31 cellular contexts compared by ENCODE assay signal in genomic region chr1:169958987-169959386, GRCh38.
"Had no signal": no experiment of that assay in that cellular context is flagged by ENCODE, and none has a peak within 500 bp of the region (broad histone marks: within the 10 kb centered on the region; RNA-seq: fewer than 3 reads in every experiment).

No MANE protein-coding gene starts in this region.

- H3K9me3 ChIP-seq: body of pancreas, esophagus squamous epithelium, gastroesophageal sphincter had no signal

- H3K4me3 Mint-ChIP-seq: activated CD4-positive, alpha-beta memory T cell treated with anti-CD3 and anti-CD28 coated beads for 36 hours; activated CD4-positive, alpha-beta T cell treated with anti-CD3 and anti-CD28 coated beads for 36 hours; activated CD4-positive, alpha-beta T cell treated with anti-CD3 and anti-CD28 coated beads, Interleukin-2, amount 10 ng/mL, durations not matched to agents 24 days and 14 days; activated CD8-positive, alpha-beta memory T cell treated with anti-CD3 and anti-CD28 coated beads, Interleukin-2, amount 10 ng/mL, durations not matched to agents 7 days and 5 days; activated CD8-positive, alpha-beta T cell treated with anti-CD3 and anti-CD28 coated beads, Interleukin-2, amount 10 ng/mL, durations not matched to agents 7 days and 5 days; activated naive CD4-positive, alpha-beta T cell treated with anti-CD3 and anti-CD28 coated beads for 36 hours; activated naive CD4-positive, alpha-beta T cell treated with anti-CD3 and anti-CD28 coated beads, Interleukin-2, amount 50 U/mL, for 24 hours; activated naive CD8-positive, alpha-beta T cell treated with anti-CD3 and anti-CD28 coated beads for 36 hours; activated naive CD8-positive, alpha-beta T cell treated with anti-CD3 and anti-CD28 coated beads, Interleukin-2, amount 50 U/mL, for 24 hours; activated T-helper 1 cell treated with anti-CD3 and anti-CD28 coated beads, Interleukin-12 subunit alpha, Interleukin-12 subunit beta, Interleukin-2, Interleukin-4 antibody, amounts not matched to agents 30 ng/mL and 10 ng/mL and 1 ng/mL, durations not matched to agents 14 hours and 24 hours and 36 hours; effector memory CD8-positive, alpha-beta T cell had no signal

- ATAC-seq: activated CD4-positive, alpha-beta T cell treated with anti-CD3 and anti-CD28 coated beads for 36 hours; activated CD8-positive, alpha-beta memory T cell treated with anti-CD3 and anti-CD28 coated beads, Interleukin-2, amount 10 ng/mL, durations not matched to agents 7 days and 5 days; activated CD8-positive, alpha-beta T cell treated with anti-CD3 and anti-CD28 coated beads, Interleukin-2, amount 10 ng/mL, durations not matched to agents 7 days and 5 days; activated naive CD8-positive, alpha-beta T cell treated with anti-CD3 and anti-CD28 coated beads, Interleukin-2, amount 50 U/mL, for 24 hours; body of pancreas; effector memory CD8-positive, alpha-beta T cell; gastroesophageal sphincter had no signal

- DNase-seq: activated CD4-positive, alpha-beta memory T cell treated with anti-CD3 and anti-CD28 coated beads for 36 hours; activated CD4-positive, alpha-beta T cell treated with anti-CD3 and anti-CD28 coated beads for 36 hours; activated CD4-positive, alpha-beta T cell treated with anti-CD3 and anti-CD28 coated beads, Interleukin-2, amount 10 ng/mL, durations not matched to agents 24 days and 14 days; activated CD4-positive, CD25-positive, alpha-beta regulatory T cell; activated CD4-positive, CD25-positive, alpha-beta regulatory T cell treated with anti-CD3 and anti-CD28 coated beads, Interleukin-2, amount 50 U/mL, for 72 hours; activated CD8-positive, alpha-beta memory T cell treated with anti-CD3 and anti-CD28 coated beads, Interleukin-2, amount 10 ng/mL, durations not matched to agents 7 days and 5 days; activated CD8-positive, alpha-beta memory T cell treated with anti-CD3 and anti-CD28 coated beads, Interleukin-2, amount 50 U/mL, for 4 hours; activated CD8-positive, alpha-beta T cell treated with anti-CD3 and anti-CD28 coated beads, Interleukin-2, amount 10 ng/mL, durations not matched to agents 7 days and 5 days; activated effector memory CD4-positive, alpha-beta T cell treated with anti-CD3 and anti-CD28 coated beads, Interleukin-2, amount 50 U/mL, for 16 hours; activated naive CD4-positive, alpha-beta T cell treated with anti-CD3 and anti-CD28 coated beads for 36 hours; activated naive CD8-positive, alpha-beta T cell treated with anti-CD3 and anti-CD28 coated beads for 36 hours; activated naive CD8-positive, alpha-beta T cell treated with anti-CD3 and anti-CD28 coated beads, Interleukin-2, amount 50 U/mL, for 24 hours; activated T-cell treated with anti-CD3 and anti-CD28 coated beads, Interleukin-2, amount 50 U/mL, for 1 hour; activated T-cell treated with anti-CD3 and anti-CD28 coated beads, Interleukin-2, amount 50 U/mL, for 48 hours; adrenal gland; amygdala; aorta; body of pancreas; caudate nucleus; cortex of kidney; dermis blood vessel endothelial cell; effector CD4-positive, alpha-beta T cell; effector memory CD8-positive, alpha-beta T cell; erythroblast; esophagus squamous epithelium; foreskin melanocyte; T-helper 2 cell had no signal

- H3K9me3 Mint-ChIP-seq: activated CD4-positive, alpha-beta memory T cell treated with anti-CD3 and anti-CD28 coated beads for 36 hours; activated CD4-positive, alpha-beta T cell treated with anti-CD3 and anti-CD28 coated beads, Interleukin-2, amount 10 ng/mL, durations not matched to agents 24 days and 14 days; activated naive CD4-positive, alpha-beta T cell treated with anti-CD3 and anti-CD28 coated beads for 36 hours; activated naive CD4-positive, alpha-beta T cell treated with anti-CD3 and anti-CD28 coated beads, Interleukin-2, amount 50 U/mL, for 24 hours; activated naive CD8-positive, alpha-beta T cell treated with anti-CD3 and anti-CD28 coated beads for 36 hours; activated naive CD8-positive, alpha-beta T cell treated with anti-CD3 and anti-CD28 coated beads, Interleukin-2, amount 50 U/mL, for 24 hours; activated T-helper 1 cell treated with anti-CD3 and anti-CD28 coated beads, Interleukin-12 subunit alpha, Interleukin-12 subunit beta, Interleukin-2, Interleukin-4 antibody, amounts not matched to agents 30 ng/mL and 10 ng/mL and 1 ng/mL, durations not matched to agents 14 hours and 24 hours and 36 hours; activated T-helper 2 cell treated with anti-CD3 and anti-CD28 coated beads, Interferon-gamma antibody, Interleukin-2, Interleukin-4, amounts not matched to agents 10 μg/mL and 5 μg/mL and 100 μg/mL, durations not matched to agents 14 hours and 24 hours and 36 hours; effector memory CD8-positive, alpha-beta T cell had no signal

- H3K27ac Mint-ChIP-seq: activated CD4-positive, alpha-beta memory T cell treated with anti-CD3 and anti-CD28 coated beads for 36 hours; activated CD4-positive, alpha-beta T cell treated with anti-CD3 and anti-CD28 coated beads for 36 hours; activated CD4-positive, alpha-beta T cell treated with anti-CD3 and anti-CD28 coated beads, Interleukin-2, amount 10 ng/mL, durations not matched to agents 24 days and 14 days; activated CD8-positive, alpha-beta memory T cell treated with anti-CD3 and anti-CD28 coated beads, Interleukin-2, amount 10 ng/mL, durations not matched to agents 7 days and 5 days; activated CD8-positive, alpha-beta T cell treated with anti-CD3 and anti-CD28 coated beads, Interleukin-2, amount 10 ng/mL, durations not matched to agents 7 days and 5 days; activated naive CD4-positive, alpha-beta T cell treated with anti-CD3 and anti-CD28 coated beads for 36 hours; activated naive CD4-positive, alpha-beta T cell treated with anti-CD3 and anti-CD28 coated beads, Interleukin-2, amount 50 U/mL, for 24 hours; activated naive CD8-positive, alpha-beta T cell treated with anti-CD3 and anti-CD28 coated beads for 36 hours; activated naive CD8-positive, alpha-beta T cell treated with anti-CD3 and anti-CD28 coated beads, Interleukin-2, amount 50 U/mL, for 24 hours; activated T-helper 1 cell treated with anti-CD3 and anti-CD28 coated beads, Interleukin-12 subunit alpha, Interleukin-12 subunit beta, Interleukin-2, Interleukin-4 antibody, amounts not matched to agents 30 ng/mL and 10 ng/mL and 1 ng/mL, durations not matched to agents 14 hours and 24 hours and 36 hours; activated T-helper 2 cell treated with anti-CD3 and anti-CD28 coated beads, Interferon-gamma antibody, Interleukin-2, Interleukin-4, amounts not matched to agents 10 μg/mL and 5 μg/mL and 100 μg/mL, durations not matched to agents 14 hours and 24 hours and 36 hours; effector memory CD8-positive, alpha-beta T cell had no signal

- H3K36me3 Mint-ChIP-seq: activated CD4-positive, alpha-beta memory T cell treated with anti-CD3 and anti-CD28 coated beads for 36 hours had no signal

- H3K36me3 ChIP-seq: adrenal gland had no signal

- H3K27ac ChIP-seq: adrenal gland, body of pancreas, esophagus squamous epithelium, gastroesophageal sphincter had no signal

- H3K4me3 ChIP-seq: adrenal gland, body of pancreas, esophagus squamous epithelium, gastroesophageal sphincter had no signal

- H3K4me1 ChIP-seq: adrenal gland, body of pancreas, esophagus squamous epithelium, gastroesophageal sphincter had no signal

- H3K4me1 Mint-ChIP-seq: activated CD4-positive, alpha-beta T cell treated with anti-CD3 and anti-CD28 coated beads for 36 hours; activated CD8-positive, alpha-beta memory T cell treated with anti-CD3 and anti-CD28 coated beads, Interleukin-2, amount 10 ng/mL, durations not matched to agents 7 days and 5 days; activated naive CD4-positive, alpha-beta T cell treated with anti-CD3 and anti-CD28 coated beads, Interleukin-2, amount 50 U/mL, for 24 hours; activated naive CD8-positive, alpha-beta T cell treated with anti-CD3 and anti-CD28 coated beads for 36 hours; activated naive CD8-positive, alpha-beta T cell treated with anti-CD3 and anti-CD28 coated beads, Interleukin-2, amount 50 U/mL, for 24 hours had no signal

- H3K27me3 Mint-ChIP-seq: activated CD4-positive, alpha-beta memory T cell treated with anti-CD3 and anti-CD28 coated beads for 36 hours; activated CD4-positive, alpha-beta T cell treated with anti-CD3 and anti-CD28 coated beads for 36 hours; activated CD4-positive, alpha-beta T cell treated with anti-CD3 and anti-CD28 coated beads, Interleukin-2, amount 10 ng/mL, durations not matched to agents 24 days and 14 days; activated CD8-positive, alpha-beta memory T cell treated with anti-CD3 and anti-CD28 coated beads, Interleukin-2, amount 10 ng/mL, durations not matched to agents 7 days and 5 days; activated naive CD4-positive, alpha-beta T cell treated with anti-CD3 and anti-CD28 coated beads, Interleukin-2, amount 50 U/mL, for 24 hours; activated naive CD8-positive, alpha-beta T cell treated with anti-CD3 and anti-CD28 coated beads for 36 hours; activated naive CD8-positive, alpha-beta T cell treated with anti-CD3 and anti-CD28 coated beads, Interleukin-2, amount 50 U/mL, for 24 hours; effector memory CD8-positive, alpha-beta T cell had no signal
